18 cellular contexts compared by ENCODE assay signal in the genomic region with DNA sequence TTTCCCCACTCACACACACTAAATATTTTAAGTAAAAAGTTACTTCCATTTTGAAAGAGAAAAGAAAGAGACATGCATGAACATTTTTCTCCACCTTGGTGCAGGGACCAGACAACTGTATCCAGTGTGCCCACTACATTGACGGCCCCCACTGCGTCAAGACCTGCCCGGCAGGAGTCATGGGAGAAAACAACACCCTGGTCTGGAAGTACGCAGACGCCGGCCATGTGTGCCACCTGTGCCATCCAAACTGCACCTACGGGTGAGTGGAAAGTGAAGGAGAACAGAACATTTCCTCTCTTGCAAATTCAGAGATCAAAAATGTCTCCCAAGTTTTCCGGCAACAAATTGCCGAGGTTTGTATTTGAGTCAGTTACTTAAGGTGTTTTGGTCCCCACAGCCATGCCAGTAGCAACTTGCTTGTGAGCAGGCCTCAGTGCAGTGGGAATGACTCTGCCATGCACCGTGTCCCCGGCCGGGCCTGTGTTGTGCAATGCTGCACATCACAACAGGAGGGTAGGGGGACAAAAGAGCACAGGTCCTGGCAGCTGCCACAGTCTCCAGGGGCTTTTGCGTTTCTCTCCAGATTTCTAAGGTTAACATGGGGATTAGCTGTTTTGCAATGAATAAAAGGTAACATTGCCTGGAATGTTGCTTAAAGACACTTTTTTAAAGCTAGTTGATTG.
DNase-seq lines count a peak whose midpoint lies in the region; ATAC-seq and TF ChIP-seq lines count a peak whose summit lies in the region.
"Had no signal": no experiment of that assay in that cellular context is flagged by ENCODE, and none has a peak within 500 bp of the region (broad histone marks: within the 10 kb centered on the region; RNA-seq: fewer than 3 reads in every experiment).

No MANE protein-coding gene starts in this region.

- DNase-seq in GM23338 (ENCODE audit: low spot score) (no peak), RWPE1 (ENCODE audit: low spot score) (no peak), neural progenitor cell (ENCODE audit: low spot score) (peak; percentile 72), sciatic nerve (ENCODE audit: low spot score) (peak; percentile 46), NCI-H2196 (lab: John Stamatoyannopoulos, UW; ENCODE audit: unreplicated experiment) (no peak), NCI-H748 (lab: John Stamatoyannopoulos, UW; ENCODE audit: unreplicated experiment) (no peak)
- DNase-seq: 8988T; C1 segment of cervical spinal cord; Calu3; CD4-positive, alpha-beta memory T cell; DMS53; DMS79 treated with DMSO at 0.1 percent for 48 hours; GF-D8; GM23248; HFFc6 had no signal

- H3F3A ChIP-seq in GM23338 (replicated peaks; ENCODE audit: low read depth) (no peaks in the 10 kb centered on the region), neural progenitor cell (ENCODE audit: low read depth) (peaks cover 8% of the 10 kb centered on the region)

- H3K27ac Mint-ChIP-seq in GM23338 (no peak overlapping the region), neural progenitor cell (no peak overlapping the region)
- H3K27ac Mint-ChIP-seq: CD4-positive, alpha-beta memory T cell; HFFc6 had no signal

- peak; percentile 57 for ATAC-seq in GM23338
- no peak for ATAC-seq in sciatic nerve
- ATAC-seq in GM18520 (IDR thresholded peaks at IDR 0.05; ENCODE audit: unreplicated experiment), result no peak
- ATAC-seq: A549 had no signal

- H3K9me3 ChIP-seq in neural progenitor cell (ENCODE audit: low read depth), result no peaks in the 10 kb centered on the region
- H3K9me3 ChIP-seq: A549, HAP-1 had no signal

- H3K79me2 ChIP-seq in GM23338 (replicated peaks; ENCODE audit: insufficient read depth), result no peaks in the 10 kb centered on the region
- no peaks in the 10 kb centered on the region for H3K79me2 ChIP-seq in neural progenitor cell (ENCODE audit: low read depth)

- peaks cover 2% of the 10 kb centered on the region; the same call in 1 of the 3 replicates for H3K9me3 Mint-ChIP-seq in GM23338
- H3K9me3 Mint-ChIP-seq in neural progenitor cell, result peaks cover 5% of the 10 kb centered on the region
- H3K9me3 Mint-ChIP-seq: HFFc6 had no signal

- H3K27me3 ChIP-seq in GM23338 (ENCODE audit: insufficient read depth) (no peaks in the 10 kb centered on the region), neural progenitor cell (no peaks in the 10 kb centered on the region)

- TF ChIP-seq CTCF in GM23338 (conservative IDR thresholded peaks at IDR 0.05; ENCODE audit: low read depth in 2 of 2), result no peak
- no peak for TF ChIP-seq CTCF in RWPE1 (conservative IDR thresholded peaks at IDR 0.05; ENCODE audit: low read depth)
- no peak for TF ChIP-seq CTCF in neural progenitor cell (IDR thresholded peaks at IDR 0.05)

- no peak overlapping the region for H3K9ac ChIP-seq in neural progenitor cell
- H3K9ac ChIP-seq: GM23248 had no signal

- H3K36me3 ChIP-seq in GM23338 (ENCODE audit: insufficient read depth) (no peaks in the 10 kb centered on the region), neural progenitor cell (no peaks in the 10 kb centered on the region)
- H3K36me3 ChIP-seq: HAP-1 had no signal

- H3K9me2 ChIP-seq in GM23338 (ENCODE audit: insufficient read depth), result no peaks in the 10 kb centered on the region

- H3K27me3 Mint-ChIP-seq in GM23338 (ENCODE audit: insufficient read depth, low read depth, poor library complexity) (peaks cover 2% of the 10 kb centered on the region), neural progenitor cell (ENCODE audit: insufficient read depth, low read depth) (peaks cover 2% of the 10 kb centered on the region)

- H3K4me3 ChIP-seq in GM23338 (no peak overlapping the region), neural progenitor cell (no peak overlapping the region)
- H3K4me3 ChIP-seq: A549, GM23248, HAP-1 had no signal

- no peaks in the 10 kb centered on the region for H3K4me1 ChIP-seq in GM23338 (ENCODE audit: insufficient read depth)
- H3K4me1 ChIP-seq in neural progenitor cell, result peaks cover 11% of the 10 kb centered on the region
- H3K4me1 ChIP-seq: A549, HAP-1 had no signal

- no peak overlapping the region for H3K4me2 ChIP-seq in GM23338
- peak overlapping the region; percentile 27 for H3K4me2 ChIP-seq in neural progenitor cell
- H3K4me2 ChIP-seq: A549 had no signal

- no peak overlapping the region for H2AFZ ChIP-seq in GM23338
- peak overlapping the region; percentile 55 for H2AFZ ChIP-seq in neural progenitor cell (replicated peaks)
- H2AFZ ChIP-seq: GM23248 had no signal

- H3K36me3 Mint-ChIP-seq in GM23338 (ENCODE audit: low read depth) (0 out of 3 replicates have a peak, but pooled peaks cover 6% of the 10 kb centered on the region), neural progenitor cell (peaks cover 9% of the 10 kb centered on the region)
- H3K36me3 Mint-ChIP-seq: CD4-positive, alpha-beta memory T cell had no signal

- no peaks in the 10 kb centered on the region for H4K20me1 ChIP-seq in GM23338 (replicated peaks; ENCODE audit: insufficient read depth)
- no peaks in the 10 kb centered on the region for H4K20me1 ChIP-seq in neural progenitor cell (ENCODE audit: low read depth)

- H3K4me3 Mint-ChIP-seq in GM23338 (no peak overlapping the region), neural progenitor cell (no peak overlapping the region)
- H3K4me3 Mint-ChIP-seq: CD4-positive, alpha-beta memory T cell; HFFc6 had no signal

- H3K27ac ChIP-seq in GM23338 (ENCODE audit: low read depth) (no peak overlapping the region), RWPE1 (peak overlapping the region; percentile 32), neural progenitor cell (no peak overlapping the region)
- H3K27ac ChIP-seq: A549, GM23248 had no signal

- CTCF ChIA-PET in RWPE1 (lab: Yijun Ruan, JAX), result interaction anchor here (0.8 kb wide), 1 partner anchor 210 kb away, joined by 6 read pairs; no protein-coding TSS in a partner anchor

- intact Hi-C loops in sciatic nerve (cut with DNase I), result no loop called here

- H3K4me1 Mint-ChIP-seq in GM23338, result peaks cover 4% of the 10 kb centered on the region; the same call in 2 of the 3 replicates
- peaks cover 20% of the 10 kb centered on the region for H3K4me1 Mint-ChIP-seq in neural progenitor cell

- POLR2A ChIA-PET in RWPE1 (lab: Yijun Ruan, JAX; ENCODE audit: low non-redundant PET), result no interaction called here

TF ChIP-seq in GM23338, 12 proteins besides CTCF, POLR2A, EP300 and RAD21 (continues in another document):
- TF ChIP-seq NANOG (IDR thresholded peaks at IDR 0.05; ENCODE audit: borderline replicate concordance), result no peak
- no peak for TF ChIP-seq ETS1 (IDR thresholded peaks at IDR 0.05)
- no peak for TF ChIP-seq STAT1 (IDR thresholded peaks at IDR 0.05; ENCODE audit: unreplicated experiment)
- TF ChIP-seq EZH2 (IDR thresholded peaks at IDR 0.05; ENCODE audit: low read depth, unreplicated experiment), result no peak
- TF ChIP-seq EZH2phosphoT487 (IDR thresholded peaks at IDR 0.05; ENCODE audit: unreplicated experiment), result no peak
- no peak for TF ChIP-seq ZNF331 (CRISPR knock-in tag; IDR thresholded peaks at IDR 0.05; ENCODE audit: low read depth)

Comparison
In these comparisons a context has a peak if more than half of its experiments do, and no peak if none do; other contexts are left out.
1. DNase-seq: peak in neural progenitor cell (single experiment) and sciatic nerve (single experiment); none in GM23338 (single experiment), RWPE1 (single experiment), NCI-H2196 (single experiment) and NCI-H748 (single experiment).